Comparison of ENCODE assay signal across 13 cellular contexts in the genomic region with DNA sequence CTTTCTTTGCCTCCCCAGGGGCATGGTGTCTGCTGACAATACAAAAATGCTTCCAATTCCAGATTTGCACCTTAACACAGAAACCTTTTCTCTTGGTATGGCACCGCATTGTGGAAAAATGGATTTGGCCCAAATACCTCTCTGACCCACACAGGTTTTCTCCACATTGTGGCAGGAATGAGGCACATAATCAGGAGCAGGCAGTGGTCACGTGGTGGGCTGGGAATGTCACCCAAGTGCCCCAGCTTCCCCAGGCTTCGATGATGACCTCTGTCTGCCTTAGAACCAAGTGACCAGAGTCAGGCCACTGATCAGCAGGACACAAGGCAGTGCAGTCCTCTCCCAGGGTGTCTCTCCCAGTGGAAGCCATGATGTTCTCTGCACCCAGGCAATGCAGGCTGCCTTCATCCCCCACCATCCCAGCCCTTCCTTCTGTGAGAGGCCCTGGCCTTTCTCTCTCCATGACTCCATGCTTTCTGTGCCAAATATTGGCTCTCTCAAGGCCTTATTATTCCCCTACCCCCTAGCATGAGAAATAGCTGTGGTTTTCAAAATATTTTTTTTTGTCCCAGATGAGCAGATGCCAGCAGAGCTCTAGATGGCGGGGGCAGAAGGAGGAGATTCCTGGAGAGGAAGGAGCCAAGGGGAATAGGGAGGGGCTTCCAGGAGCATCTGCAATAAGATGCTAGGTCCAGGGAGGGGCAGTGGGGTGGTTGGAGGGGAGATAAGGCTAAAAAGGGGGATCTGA.
DNase-seq lines count a peak whose midpoint lies in the region; ATAC-seq, FAIRE-seq and TF ChIP-seq lines count a peak whose summit lies in the region.
"Had no signal": no experiment of that assay in that cellular context is flagged by ENCODE, and none has a peak within 500 bp of the region (broad histone marks: within the 10 kb centered on the region; RNA-seq: fewer than 3 reads in every experiment).

No MANE protein-coding gene starts in this region.

- ATAC-seq in left ventricle myocardium superior (no peak), GM18868 (IDR thresholded peaks at IDR 0.05; ENCODE audit: unreplicated experiment) (no peak), GM18519 (IDR thresholded peaks at IDR 0.05; ENCODE audit: low FRiP score, unreplicated experiment) (no peak)
- ATAC-seq: WTC11 had no signal

- H3K4me3 Mint-ChIP-seq in astrocyte (ENCODE audit: unreplicated experiment), result peak overlapping the region; percentile 51
- H3K4me3 Mint-ChIP-seq: WTC11 had no signal

- H3K27me3 Mint-ChIP-seq in astrocyte (ENCODE audit: low read depth, unreplicated experiment), result no peaks in the 10 kb centered on the region

- no peak overlapping the region for H2AFZ ChIP-seq in astrocyte (ENCODE audit: low read depth, low read length)

- peak overlapping the region; percentile 98 for H3K27ac ChIP-seq in astrocyte (ENCODE audit: low read depth, low read length)
- H3K27ac ChIP-seq: neutrophil had no signal

- DNase-seq in cardiac septum (ENCODE audit: low spot score) (peak; percentile 19), left ventricle myocardium superior (no peak), astrocyte (ENCODE audit: low read depth) (peak; percentile 93), glomerular visceral epithelial cell (ENCODE audit: extremely low spot score) (peak; percentile 96), NCI-H2081 (lab: John Stamatoyannopoulos, UW) (no peak), NCI-H146 (lab: John Stamatoyannopoulos, UW) (no peak)
- DNase-seq: activated naive CD4-positive, alpha-beta T cell treated with anti-CD3 and anti-CD28 coated beads, Interleukin-2, amount 50 U/mL, for 16 hours; NCI-H187 treated with DMSO at 0.1 percent for 48 hours had no signal

- H3K4me1 ChIP-seq in astrocyte (ENCODE audit: insufficient read depth, low read length), result peaks cover 30% of the 10 kb centered on the region

- H3K9ac ChIP-seq in astrocyte (ENCODE audit: low read length), result peak overlapping the region; percentile 81

- intact Hi-C loops in cardiac septum (cut with DNase I), result no loop called here
- intact Hi-C loops in left ventricle myocardium superior (cut with micrococcal nuclease), result no loop called here

- H3K4me2 ChIP-seq in astrocyte (ENCODE audit: low read length), result peak overlapping the region; percentile 73

- no peak for FAIRE-seq in astrocyte (lab: Jason Lieb, UNC)
- FAIRE-seq: A204.1 had no signal

- no peaks in the 10 kb centered on the region for H4K20me1 ChIP-seq in astrocyte (ENCODE audit: insufficient read depth, low read length)

- H3K9me3 Mint-ChIP-seq in astrocyte (ENCODE audit: unreplicated experiment), result peaks cover 20% of the 10 kb centered on the region

- H3K36me3 ChIP-seq in astrocyte (ENCODE audit: insufficient read depth, low read length), result no peaks in the 10 kb centered on the region
- H3K36me3 ChIP-seq: neutrophil had no signal

- H3K27me3 ChIP-seq in astrocyte (ENCODE audit: insufficient read depth, low read length), result no peaks in the 10 kb centered on the region

- peaks cover 34% of the 10 kb centered on the region for H3K4me1 Mint-ChIP-seq in astrocyte (ENCODE audit: low read depth, unreplicated experiment)

- TF ChIP-seq CTCF in astrocyte (IDR thresholded peaks at IDR 0.05; ENCODE audit: insufficient read depth, low read depth, low read length), result no peak

- H3K79me2 ChIP-seq in astrocyte (ENCODE audit: insufficient read depth, low read length), result no peaks in the 10 kb centered on the region

- H3K9me3 ChIP-seq in astrocyte (ENCODE audit: insufficient read depth, low read depth, low read length), result peaks cover 17% of the 10 kb centered on the region
- H3K9me3 ChIP-seq: neutrophil had no signal

- H3K27ac Mint-ChIP-seq in astrocyte (ENCODE audit: unreplicated experiment), result peak overlapping the region; percentile 100
- H3K27ac Mint-ChIP-seq: WTC11 had no signal

- H3K4me3 ChIP-seq in astrocyte (ENCODE audit: insufficient read depth, low read depth, low read length), result no peak overlapping the region

- H3K36me3 Mint-ChIP-seq in astrocyte (ENCODE audit: low read depth, unreplicated experiment), result peaks cover 2% of the 10 kb centered on the region

Comparison
In these comparisons a context has a peak if more than half of its experiments do, and no peak if none do; other contexts are left out.
1. DNase-seq: peak in cardiac septum (single experiment), astrocyte (single experiment) and glomerular visceral epithelial cell (single experiment); none in left ventricle myocardium superior (single experiment), NCI-H2081 (0 of 2) and NCI-H146 (single experiment).